In the genomic region with DNA sequence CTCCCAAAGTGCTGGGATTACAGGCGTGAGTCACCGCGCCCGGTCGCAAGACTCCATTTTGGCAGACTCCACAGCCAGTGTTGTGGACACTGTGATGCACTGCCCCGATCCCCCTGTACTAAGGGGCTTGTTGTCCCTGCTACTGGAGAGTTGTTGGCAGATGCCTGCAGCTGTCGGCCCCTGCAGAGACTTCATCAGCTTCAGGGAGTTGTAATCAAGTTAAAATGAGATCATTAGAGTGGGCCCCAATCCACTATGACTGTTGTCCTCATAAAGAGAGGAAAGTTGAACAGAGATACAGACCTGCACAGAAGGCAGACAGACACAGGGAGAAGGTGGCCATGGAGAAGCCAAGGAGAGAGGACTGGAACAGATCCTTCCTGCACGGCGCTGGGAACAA, we compare ENCODE assay signal across 16 cellular contexts.
"Had no signal": no experiment of that assay in that cellular context is flagged by ENCODE, and none has a peak within 500 bp of the region (broad histone marks: within the 10 kb centered on the region; RNA-seq: fewer than 3 reads in every experiment).

No MANE protein-coding gene starts in this region.

- H3K9me3 ChIP-seq: heart left ventricle, left ventricle myocardium inferior, sigmoid colon, thyroid gland had no signal

- H3K27ac ChIP-seq: heart left ventricle, left ventricle myocardium inferior, parathyroid adenoma, sigmoid colon, thyroid gland had no signal

- H3K4me3 ChIP-seq: heart left ventricle, left ventricle myocardium inferior, sigmoid colon, thyroid gland had no signal

- H3K27me3 ChIP-seq: heart left ventricle, sigmoid colon, thyroid gland had no signal

- H3K9ac ChIP-seq: parathyroid adenoma had no signal

- H3K9me3 Mint-ChIP-seq: naive B cell had no signal

- H3K27ac Mint-ChIP-seq: activated CD8-positive, alpha-beta memory T cell treated with anti-CD3 and anti-CD28 coated beads, Interleukin-2, amount 10 ng/mL, durations not matched to agents 7 days and 5 days; activated naive CD8-positive, alpha-beta T cell; naive B cell had no signal

- H3K4me3 Mint-ChIP-seq: activated CD8-positive, alpha-beta memory T cell treated with anti-CD3 and anti-CD28 coated beads, Interleukin-2, amount 10 ng/mL, durations not matched to agents 7 days and 5 days; activated naive CD8-positive, alpha-beta T cell had no signal

- DNase-seq: activated CD4-positive, alpha-beta T cell treated with anti-CD3 and anti-CD28 coated beads, Interleukin-2, amount 50 U/mL, for 48 hours; activated CD8-positive, alpha-beta memory T cell treated with anti-CD3 and anti-CD28 coated beads, Interleukin-2, amount 10 ng/mL, durations not matched to agents 7 days and 5 days; foreskin melanocyte; heart left ventricle; kidney; left ventricle myocardium inferior; mammary epithelial cell; naive B cell; sigmoid colon; stimulated activated CD4-positive, alpha-beta T cell treated with anti-CD3 and anti-CD28 coated beads, Interleukin-1b, Interleukin-23, amount 100 ng/mL, for 48 hours; stimulated activated CD8-positive, alpha-beta memory T cell treated with anti-CD3 and anti-CD28 coated beads, Interleukin-4, amount 100 ng/mL, for 48 hours; stimulated activated naive CD4-positive, alpha-beta T cell; T-helper 2 cell; thyroid gland had no signal

- H3K36me3 ChIP-seq: heart left ventricle, left ventricle myocardium inferior, sigmoid colon, thyroid gland had no signal

- H3K4me1 Mint-ChIP-seq: activated CD8-positive, alpha-beta memory T cell treated with anti-CD3 and anti-CD28 coated beads, Interleukin-2, amount 10 ng/mL, durations not matched to agents 7 days and 5 days; naive B cell had no signal

- H3K27me3 Mint-ChIP-seq: naive B cell had no signal

- H2AFZ ChIP-seq: parathyroid adenoma had no signal

- H3K36me3 Mint-ChIP-seq: activated CD8-positive, alpha-beta memory T cell treated with anti-CD3 and anti-CD28 coated beads, Interleukin-2, amount 10 ng/mL, durations not matched to agents 7 days and 5 days; activated naive CD8-positive, alpha-beta T cell; naive B cell had no signal
